ENCODE assay signal across 12 cellular contexts in the genomic region with DNA sequence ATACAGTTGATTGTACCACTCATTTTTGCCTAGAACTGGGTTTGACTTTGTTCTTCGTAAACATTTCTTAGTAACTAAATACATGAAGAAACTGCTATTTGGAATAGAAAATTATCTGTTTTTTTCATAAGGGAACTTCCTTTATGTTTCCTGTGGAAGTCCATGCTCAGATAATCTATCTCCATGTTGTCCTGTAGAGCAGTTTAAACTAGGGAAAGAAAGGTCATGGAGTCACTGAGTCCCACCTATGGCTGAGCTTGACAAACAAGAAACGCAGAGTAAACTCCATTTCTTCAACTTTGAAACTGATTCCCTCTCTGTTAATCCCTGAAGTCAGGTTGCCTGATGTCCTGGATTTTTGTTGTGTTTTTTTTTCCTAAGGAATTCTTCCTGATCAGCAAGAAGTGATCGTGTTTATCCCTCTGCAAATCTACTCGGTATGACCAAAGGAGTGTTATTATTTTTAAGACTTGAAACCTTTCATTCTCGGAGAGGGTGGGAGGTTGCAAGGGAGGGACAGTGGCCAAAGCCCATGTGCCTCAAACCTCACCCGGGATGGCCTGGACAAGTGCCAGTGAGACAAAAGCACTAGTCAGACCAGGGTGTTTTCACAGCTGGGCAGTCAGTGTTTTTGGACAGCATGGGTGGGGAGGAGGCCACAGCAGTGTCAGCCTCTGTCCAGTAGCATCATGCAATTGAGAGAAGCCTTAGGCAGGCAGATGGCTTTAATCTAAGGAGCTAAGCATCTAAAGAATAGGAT. TPM values are rescaled to one million over a fixed set of nuclear protein-coding genes. Genes with fewer than 3 reads are reported as not detected.
DNase-seq lines count a peak whose midpoint lies in the region; FAIRE-seq and TF ChIP-seq lines count a peak whose summit lies in the region.
"Had no signal": no experiment of that assay in that cellular context is flagged by ENCODE, and none has a peak within 500 bp of the region (broad histone marks: within the 10 kb centered on the region; RNA-seq: fewer than 3 reads in every experiment).

No MANE protein-coding gene starts in this region.

- no peaks in the 10 kb centered on the region for H3K9me3 ChIP-seq in liver (ENCODE audit: control insufficient read depth in 4 of 4, low read length in 3 of 4)
- no peaks in the 10 kb centered on the region for H3K9me3 ChIP-seq in vagina

- H3K27me3 ChIP-seq in liver (ENCODE audit: control insufficient read depth in 4 of 4, insufficient read depth in 4 of 4, low read length in 3 of 4) (no peaks in the 10 kb centered on the region), vagina (no peaks in the 10 kb centered on the region)

- no peak for TF ChIP-seq RAD21 in liver (IDR thresholded peaks at IDR 0.05)

- in situ Hi-C loops in KBM-7 (cut with MboI; ENCODE audit: low pct_unique_long_range_greater_than_20kb, low sequenced_read_pairs): no loop called here

- TF ChIP-seq POLR2A in vagina (IDR thresholded peaks at IDR 0.05) (no peak), GM12892 (IDR thresholded peaks at IDR 0.05; ENCODE audit: low read depth, low read length) (no peak)

- no peak for TF ChIP-seq CTCF in liver (IDR thresholded peaks at IDR 0.05; ENCODE audit: low read depth, low read length, missing input control)
- TF ChIP-seq CTCF in vagina (IDR thresholded peaks at IDR 0.05): no peak

- intact Hi-C loops in vagina (cut with DNase I): no loop called here

- 69% methylated on average over 6 of the region's 6 CpGs for WGBS in liver

- H3K4me3 ChIP-seq in liver (ENCODE audit: low read depth in 1 of 3, low read length in 3 of 3): no peak overlapping the region
- no peak overlapping the region for H3K4me3 ChIP-seq in vagina

- no peak overlapping the region for H3K9ac ChIP-seq in liver (ENCODE audit: low read depth in 1 of 2, low read length in 2 of 2)

- no peak overlapping the region for H3K27ac ChIP-seq in liver (ENCODE audit: low read depth in 1 of 2, low read length in 2 of 2)
- H3K27ac ChIP-seq in vagina: peak overlapping the region; percentile 49
- H3K27ac ChIP-seq: 22Rv1 had no signal

- FAIRE-seq in endometrium (lab: Jason Lieb, UNC): peak; percentile 61
- FAIRE-seq in GM12892 (lab: Jason Lieb, UNC): no peak
- FAIRE-seq: bronchial epithelial cell had no signal

- DNase-seq in DMS53 (lab: John Stamatoyannopoulos, UW) (peak; percentile 10), DMS53 treated with DMSO at 0.1 percent for 48 hours (lab: John Stamatoyannopoulos, UW; ENCODE audit: unreplicated experiment) (no peak), vagina (ENCODE audit: extremely low spot score in 2 of 2) (no peak), KBM-7 (no peak), GM12892 (ENCODE audit: insufficient read length) (no peak), NCI-H1105 (lab: John Stamatoyannopoulos, UW) (no peak)
- DNase-seq: NCI-H1417 treated with DMSO at 0.1 percent for 48 hours, RPMI8226 had no signal

- H3K4me1 ChIP-seq in liver (ENCODE audit: control insufficient read depth in 4 of 4, insufficient read depth in 4 of 4, low read length in 3 of 4): peaks cover 0 to 11% (median 3%) of the 10 kb centered on the region in 4 donors
- H3K4me1 ChIP-seq in vagina: peaks cover 25% of the 10 kb centered on the region

- H3K36me3 ChIP-seq in liver (ENCODE audit: control insufficient read depth in 4 of 4, insufficient read depth in 3 of 4, low read depth in 1 of 4, low read length in 3 of 4): no peaks in the 10 kb centered on the region
- H3K36me3 ChIP-seq in vagina: no peaks in the 10 kb centered on the region

TF ChIP-seq in liver, 16 proteins besides CTCF, POLR2A, EP300 and RAD21:
- TF ChIP-seq HNF4G (IDR thresholded peaks at IDR 0.05) (no peak), JUND (IDR thresholded peaks at IDR 0.05) (no peak), NR2F2 (IDR thresholded peaks at IDR 0.05) (peak; percentile 66), GABPA (IDR thresholded peaks at IDR 0.05 in 1 of 2, conservative IDR thresholded peaks at IDR 0.05 in 1 of 2) (no peak), EGR1 (IDR thresholded peaks at IDR 0.05; ENCODE audit: low read depth in 2 of 2) (no peak), YY1 (IDR thresholded peaks at IDR 0.05) (no peak)
TF ChIP-seq in liver: peak in this region for 1.

RNA-seq across cellular contexts. Expression of gene PLCXD2, which starts 54.8 kb away (rescaled TPM):
- total RNA-seq in liver (10 to 100 TPM in 1 of 2 donors, 1 to 10 TPM in 1; 9.9 to 17.3 TPM), vagina (0.98 TPM)
- 10 to 100 TPM; 17.4 to 38.6 TPM for polyA plus RNA-seq in liver
- 0.87 TPM for polyA plus RNA-seq in GM12892 (2012; ENCODE audit: missing spikeins)
